1 cellular context compared by ENCODE assay signal in genomic region chr22:20997536-20998257, GRCh38.
A peak's percentile ranks its signal among the peaks of the same experiment; 100 is the strongest.
TF ChIP-seq lines count a peak whose summit lies in the region.

No MANE protein-coding gene starts in this region.

TF ChIP-seq in K562, 482 proteins besides CTCF, POLR2A, EP300 and RAD21 (continues in another document):
- TF ChIP-seq TRIM24 (IDR thresholded peaks at IDR 0.05) (no peak), STAT5A (IDR thresholded peaks at IDR 0.05; ENCODE audit: borderline replicate concordance, low read length) (no peak), SREBF2 (CRISPR knock-in tag; IDR thresholded peaks at IDR 0.05) (no peak), ZNF512 (tag; IDR thresholded peaks at IDR 0.05) (no peak), NELFE (IDR thresholded peaks at IDR 0.05; ENCODE audit: insufficient read depth, insufficient read length) (no peak), SMAD1 (IDR thresholded peaks at IDR 0.05; ENCODE audit: low read depth, low read length, partially characterized antibody) (peak; percentile 55), PML (IDR thresholded peaks at IDR 0.05; ENCODE audit: low read length) (no peak), BACH1 (tag; IDR thresholded peaks at IDR 0.05) (no peak), ZNF764 (CRISPR knock-in tag; IDR thresholded peaks at IDR 0.05; ENCODE audit: low read depth) (0 out of 2 replicates have a peak, but pooled peaks have one; percentile 5), HDGF (IDR thresholded peaks at IDR 0.05) (no peak), MXI1 (IDR thresholded peaks at IDR 0.05; ENCODE audit: low read depth, low read length) (no peak), CBX5 (IDR thresholded peaks at IDR 0.05; ENCODE audit: borderline replicate concordance, low read depth) (no peak), LEF1 (IDR thresholded peaks at IDR 0.05) (no peak), ZNF280A (IDR thresholded peaks at IDR 0.05; ENCODE audit: low read depth, partially characterized antibody) (no peak), HCFC1 (IDR thresholded peaks at IDR 0.05; ENCODE audit: low read depth, low read length) (no peak), BHLHE40 (IDR thresholded peaks at IDR 0.05; ENCODE audit: low read length) (no peak), GTF2B (IDR thresholded peaks at IDR 0.05; ENCODE audit: extremely low read depth, insufficient read length) (no peak), HDAC2 (IDR thresholded peaks at IDR 0.05) (no peak), POLR2AphosphoS2 (IDR thresholded peaks at IDR 0.05; ENCODE audit: low read length) (peak; percentile 9; the same call in 1 of the 2 replicates), KDM4B (IDR thresholded peaks at IDR 0.05; ENCODE audit: borderline replicate concordance in 2 of 2, low read depth in 1 of 2) (no peak), SETDB1 (IDR thresholded peaks at IDR 0.05; ENCODE audit: low read length) (no peak), FOXP1 (CRISPR knock-in tag; IDR thresholded peaks at IDR 0.05) (no peak), HDAC3 (IDR thresholded peaks at IDR 0.05; ENCODE audit: borderline replicate concordance, partially characterized antibody) (no peak), RFX7 (CRISPR knock-in tag; IDR thresholded peaks at IDR 0.05) (no peak), COPS2 (conservative IDR thresholded peaks at IDR 0.05) (no peak), GABPB1 (CRISPR knock-in tag; IDR thresholded peaks at IDR 0.05) (no peak), XRCC5 (IDR thresholded peaks at IDR 0.05; ENCODE audit: low read depth, low read length) (no peak), NFIC (IDR thresholded peaks at IDR 0.05) (no peak), RBM17 (IDR thresholded peaks at IDR 0.05; ENCODE audit: borderline replicate concordance, low read depth, low read length) (no peak), ZBTB7A (IDR thresholded peaks at IDR 0.05; ENCODE audit: borderline replicate concordance, control insufficient read depth, low read depth, low read length) (no peak), MAZ (CRISPR knock-in tag; conservative IDR thresholded peaks at IDR 0.05 in 1 of 2, IDR thresholded peaks at IDR 0.05 in 1 of 2) (no peak), KDM5B (IDR thresholded peaks at IDR 0.05; ENCODE audit: insufficient replicate concordance, low read depth, low read length) (no peak), GTF2F1 (IDR thresholded peaks at IDR 0.05; ENCODE audit: low read depth, low read length) (0 out of 2 replicates have a peak, but pooled peaks have one; percentile 13), BCL6 (CRISPR knock-in tag; IDR thresholded peaks at IDR 0.05) (no peak), ARHGAP35 (IDR thresholded peaks at IDR 0.05; ENCODE audit: partially characterized antibody) (no peak), RFX5 (IDR thresholded peaks at IDR 0.05; ENCODE audit: low read depth, low read length) (no peak), NFE2 (IDR thresholded peaks at IDR 0.05; ENCODE audit: low read depth) (no peak)
- TF ChIP-seq, protein P1, sequence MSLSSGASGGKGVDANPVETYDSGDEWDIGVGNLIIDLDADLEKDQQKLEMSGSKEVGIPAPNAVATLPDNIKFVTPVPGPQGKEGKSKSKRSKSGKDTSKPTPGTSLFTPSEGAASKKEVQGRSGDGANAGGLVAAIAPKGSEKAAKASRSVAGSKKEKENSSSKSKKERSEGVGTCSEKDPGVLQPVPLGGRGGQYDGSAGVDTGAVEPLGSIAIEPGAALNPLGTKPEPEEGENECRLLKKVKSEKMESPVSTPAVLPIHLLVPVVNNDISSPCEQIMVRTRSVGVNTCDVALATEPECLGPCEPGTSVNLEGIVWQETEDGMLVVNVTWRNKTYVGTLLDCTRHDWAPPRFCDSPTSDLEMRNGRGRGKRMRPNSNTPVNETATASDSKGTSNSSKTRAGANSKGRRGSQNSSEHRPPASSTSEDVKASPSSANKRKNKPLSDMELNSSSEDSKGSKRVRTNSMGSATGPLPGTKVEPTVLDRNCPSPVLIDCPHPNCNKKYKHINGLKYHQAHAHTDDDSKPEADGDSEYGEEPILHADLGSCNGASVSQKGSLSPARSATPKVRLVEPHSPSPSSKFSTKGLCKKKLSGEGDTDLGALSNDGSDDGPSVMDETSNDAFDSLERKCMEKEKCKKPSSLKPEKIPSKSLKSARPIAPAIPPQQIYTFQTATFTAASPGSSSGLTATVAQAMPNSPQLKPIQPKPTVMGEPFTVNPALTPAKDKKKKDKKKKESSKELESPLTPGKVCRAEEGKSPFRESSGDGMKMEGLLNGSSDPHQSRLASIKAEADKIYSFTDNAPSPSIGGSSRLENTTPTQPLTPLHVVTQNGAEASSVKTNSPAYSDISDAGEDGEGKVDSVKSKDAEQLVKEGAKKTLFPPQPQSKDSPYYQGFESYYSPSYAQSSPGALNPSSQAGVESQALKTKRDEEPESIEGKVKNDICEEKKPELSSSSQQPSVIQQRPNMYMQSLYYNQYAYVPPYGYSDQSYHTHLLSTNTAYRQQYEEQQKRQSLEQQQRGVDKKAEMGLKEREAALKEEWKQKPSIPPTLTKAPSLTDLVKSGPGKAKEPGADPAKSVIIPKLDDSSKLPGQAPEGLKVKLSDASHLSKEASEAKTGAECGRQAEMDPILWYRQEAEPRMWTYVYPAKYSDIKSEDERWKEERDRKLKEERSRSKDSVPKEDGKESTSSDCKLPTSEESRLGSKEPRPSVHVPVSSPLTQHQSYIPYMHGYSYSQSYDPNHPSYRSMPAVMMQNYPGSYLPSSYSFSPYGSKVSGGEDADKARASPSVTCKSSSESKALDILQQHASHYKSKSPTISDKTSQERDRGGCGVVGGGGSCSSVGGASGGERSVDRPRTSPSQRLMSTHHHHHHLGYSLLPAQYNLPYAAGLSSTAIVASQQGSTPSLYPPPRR (CRISPR knock-in tag; IDR thresholded peaks at IDR 0.05; ENCODE audit: borderline replicate concordance) = no peak
- TF ChIP-seq, protein P2, sequence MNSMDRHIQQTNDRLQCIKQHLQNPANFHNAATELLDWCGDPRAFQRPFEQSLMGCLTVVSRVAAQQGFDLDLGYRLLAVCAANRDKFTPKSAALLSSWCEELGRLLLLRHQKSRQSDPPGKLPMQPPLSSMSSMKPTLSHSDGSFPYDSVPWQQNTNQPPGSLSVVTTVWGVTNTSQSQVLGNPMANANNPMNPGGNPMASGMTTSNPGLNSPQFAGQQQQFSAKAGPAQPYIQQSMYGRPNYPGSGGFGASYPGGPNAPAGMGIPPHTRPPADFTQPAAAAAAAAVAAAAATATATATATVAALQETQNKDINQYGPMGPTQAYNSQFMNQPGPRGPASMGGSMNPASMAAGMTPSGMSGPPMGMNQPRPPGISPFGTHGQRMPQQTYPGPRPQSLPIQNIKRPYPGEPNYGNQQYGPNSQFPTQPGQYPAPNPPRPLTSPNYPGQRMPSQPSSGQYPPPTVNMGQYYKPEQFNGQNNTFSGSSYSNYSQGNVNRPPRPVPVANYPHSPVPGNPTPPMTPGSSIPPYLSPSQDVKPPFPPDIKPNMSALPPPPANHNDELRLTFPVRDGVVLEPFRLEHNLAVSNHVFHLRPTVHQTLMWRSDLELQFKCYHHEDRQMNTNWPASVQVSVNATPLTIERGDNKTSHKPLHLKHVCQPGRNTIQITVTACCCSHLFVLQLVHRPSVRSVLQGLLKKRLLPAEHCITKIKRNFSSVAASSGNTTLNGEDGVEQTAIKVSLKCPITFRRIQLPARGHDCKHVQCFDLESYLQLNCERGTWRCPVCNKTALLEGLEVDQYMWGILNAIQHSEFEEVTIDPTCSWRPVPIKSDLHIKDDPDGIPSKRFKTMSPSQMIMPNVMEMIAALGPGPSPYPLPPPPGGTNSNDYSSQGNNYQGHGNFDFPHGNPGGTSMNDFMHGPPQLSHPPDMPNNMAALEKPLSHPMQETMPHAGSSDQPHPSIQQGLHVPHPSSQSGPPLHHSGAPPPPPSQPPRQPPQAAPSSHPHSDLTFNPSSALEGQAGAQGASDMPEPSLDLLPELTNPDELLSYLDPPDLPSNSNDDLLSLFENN (IDR thresholded peaks at IDR 0.05; ENCODE audit: low read depth in 2 of 2, low read length in 2 of 2) = 0 out of 4 replicates have a peak, but pooled peaks of 1 of the 2 experiments have one; percentile 9
- TF ChIP-seq, protein P3, sequence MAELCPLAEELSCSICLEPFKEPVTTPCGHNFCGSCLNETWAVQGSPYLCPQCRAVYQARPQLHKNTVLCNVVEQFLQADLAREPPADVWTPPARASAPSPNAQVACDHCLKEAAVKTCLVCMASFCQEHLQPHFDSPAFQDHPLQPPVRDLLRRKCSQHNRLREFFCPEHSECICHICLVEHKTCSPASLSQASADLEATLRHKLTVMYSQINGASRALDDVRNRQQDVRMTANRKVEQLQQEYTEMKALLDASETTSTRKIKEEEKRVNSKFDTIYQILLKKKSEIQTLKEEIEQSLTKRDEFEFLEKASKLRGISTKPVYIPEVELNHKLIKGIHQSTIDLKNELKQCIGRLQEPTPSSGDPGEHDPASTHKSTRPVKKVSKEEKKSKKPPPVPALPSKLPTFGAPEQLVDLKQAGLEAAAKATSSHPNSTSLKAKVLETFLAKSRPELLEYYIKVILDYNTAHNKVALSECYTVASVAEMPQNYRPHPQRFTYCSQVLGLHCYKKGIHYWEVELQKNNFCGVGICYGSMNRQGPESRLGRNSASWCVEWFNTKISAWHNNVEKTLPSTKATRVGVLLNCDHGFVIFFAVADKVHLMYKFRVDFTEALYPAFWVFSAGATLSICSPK (IDR thresholded peaks at IDR 0.05; ENCODE audit: borderline replicate concordance) = no peak
- TF ChIP-seq, protein P4, sequence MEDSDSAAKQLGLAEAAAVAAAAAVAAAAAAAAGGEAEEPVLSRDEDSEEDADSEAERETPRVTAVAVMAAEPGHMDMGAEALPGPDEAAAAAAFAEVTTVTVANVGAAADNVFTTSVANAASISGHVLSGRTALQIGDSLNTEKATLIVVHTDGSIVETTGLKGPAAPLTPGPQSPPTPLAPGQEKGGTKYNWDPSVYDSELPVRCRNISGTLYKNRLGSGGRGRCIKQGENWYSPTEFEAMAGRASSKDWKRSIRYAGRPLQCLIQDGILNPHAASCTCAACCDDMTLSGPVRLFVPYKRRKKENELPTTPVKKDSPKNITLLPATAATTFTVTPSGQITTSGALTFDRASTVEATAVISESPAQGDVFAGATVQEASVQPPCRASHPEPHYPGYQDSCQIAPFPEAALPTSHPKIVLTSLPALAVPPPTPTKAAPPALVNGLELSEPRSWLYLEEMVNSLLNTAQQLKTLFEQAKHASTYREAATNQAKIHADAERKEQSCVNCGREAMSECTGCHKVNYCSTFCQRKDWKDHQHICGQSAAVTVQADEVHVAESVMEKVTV (CRISPR knock-in tag; IDR thresholded peaks at IDR 0.05) = no peak
- TF ChIP-seq, protein P5, sequence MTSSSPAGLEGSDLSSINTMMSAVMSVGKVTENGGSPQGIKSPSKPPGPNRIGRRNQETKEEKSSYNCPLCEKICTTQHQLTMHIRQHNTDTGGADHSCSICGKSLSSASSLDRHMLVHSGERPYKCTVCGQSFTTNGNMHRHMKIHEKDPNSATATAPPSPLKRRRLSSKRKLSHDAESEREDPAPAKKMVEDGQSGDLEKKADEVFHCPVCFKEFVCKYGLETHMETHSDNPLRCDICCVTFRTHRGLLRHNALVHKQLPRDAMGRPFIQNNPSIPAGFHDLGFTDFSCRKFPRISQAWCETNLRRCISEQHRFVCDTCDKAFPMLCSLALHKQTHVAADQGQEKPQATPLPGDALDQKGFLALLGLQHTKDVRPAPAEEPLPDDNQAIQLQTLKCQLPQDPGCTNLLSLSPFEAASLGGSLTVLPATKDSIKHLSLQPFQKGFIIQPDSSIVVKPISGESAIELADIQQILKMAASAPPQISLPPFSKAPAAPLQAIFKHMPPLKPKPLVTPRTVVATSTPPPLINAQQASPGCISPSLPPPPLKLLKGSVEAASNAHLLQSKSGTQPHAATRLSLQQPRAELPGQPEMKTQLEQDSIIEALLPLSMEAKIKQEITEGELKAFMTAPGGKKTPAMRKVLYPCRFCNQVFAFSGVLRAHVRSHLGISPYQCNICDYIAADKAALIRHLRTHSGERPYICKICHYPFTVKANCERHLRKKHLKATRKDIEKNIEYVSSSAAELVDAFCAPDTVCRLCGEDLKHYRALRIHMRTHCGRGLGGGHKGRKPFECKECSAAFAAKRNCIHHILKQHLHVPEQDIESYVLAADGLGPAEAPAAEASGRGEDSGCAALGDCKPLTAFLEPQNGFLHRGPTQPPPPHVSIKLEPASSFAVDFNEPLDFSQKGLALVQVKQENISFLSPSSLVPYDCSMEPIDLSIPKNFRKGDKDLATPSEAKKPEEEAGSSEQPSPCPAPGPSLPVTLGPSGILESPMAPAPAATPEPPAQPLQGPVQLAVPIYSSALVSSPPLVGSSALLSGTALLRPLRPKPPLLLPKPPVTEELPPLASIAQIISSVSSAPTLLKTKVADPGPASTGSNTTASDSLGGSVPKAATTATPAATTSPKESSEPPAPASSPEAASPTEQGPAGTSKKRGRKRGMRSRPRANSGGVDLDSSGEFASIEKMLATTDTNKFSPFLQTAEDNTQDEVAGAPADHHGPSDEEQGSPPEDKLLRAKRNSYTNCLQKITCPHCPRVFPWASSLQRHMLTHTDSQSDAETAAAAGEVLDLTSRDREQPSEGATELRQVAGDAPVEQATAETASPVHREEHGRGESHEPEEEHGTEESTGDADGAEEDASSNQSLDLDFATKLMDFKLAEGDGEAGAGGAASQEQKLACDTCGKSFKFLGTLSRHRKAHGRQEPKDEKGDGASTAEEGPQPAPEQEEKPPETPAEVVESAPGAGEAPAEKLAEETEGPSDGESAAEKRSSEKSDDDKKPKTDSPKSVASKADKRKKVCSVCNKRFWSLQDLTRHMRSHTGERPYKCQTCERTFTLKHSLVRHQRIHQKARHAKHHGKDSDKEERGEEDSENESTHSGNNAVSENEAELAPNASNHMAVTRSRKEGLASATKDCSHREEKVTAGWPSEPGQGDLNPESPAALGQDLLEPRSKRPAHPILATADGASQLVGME (CRISPR knock-in tag; IDR thresholded peaks at IDR 0.05) = peak; percentile 21; the same call in 1 of the 2 replicates
